14 cellular contexts compared by ENCODE assay signal in the genomic region with DNA sequence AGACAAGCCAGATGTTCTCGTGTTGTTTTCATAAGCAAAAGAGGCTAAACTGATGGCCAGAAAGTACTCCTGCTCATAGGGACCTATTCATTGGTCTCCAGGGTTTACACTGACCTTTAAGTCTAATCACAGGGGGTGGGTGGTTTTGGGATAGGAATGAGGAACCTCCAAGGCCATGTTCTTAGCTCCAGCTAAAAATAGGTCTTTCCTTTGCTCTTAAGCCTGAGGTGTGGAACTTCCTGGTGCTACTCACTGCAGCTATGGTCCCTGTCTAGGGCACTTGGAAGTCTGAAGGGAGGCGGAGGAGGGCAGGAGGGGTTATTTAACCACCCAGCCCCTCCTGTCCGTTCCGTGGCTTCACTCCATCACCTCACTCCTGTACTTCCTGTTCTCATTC. TPM values are rescaled to one million over a fixed set of nuclear protein-coding genes. Genes with fewer than 3 reads are reported as not detected.
A peak's percentile ranks its signal among the peaks of the same experiment; 100 is the strongest.
DNase-seq lines count a peak whose midpoint lies in the region; ATAC-seq and TF ChIP-seq lines count a peak whose summit lies in the region.
"Had no signal": no experiment of that assay in that cellular context is flagged by ENCODE, and none has a peak within 500 bp of the region (broad histone marks: within the 10 kb centered on the region; RNA-seq: fewer than 3 reads in every experiment).

No MANE protein-coding gene starts in this region.

- H3K9me3 ChIP-seq in CD4-positive, alpha-beta memory T cell (ENCODE audit: control insufficient read depth in 1 of 2, low read length in 2 of 2), result no peaks in the 10 kb centered on the region
- H3K9me3 ChIP-seq in Panc1 (ENCODE audit: control insufficient read depth, insufficient read depth, low read depth, low read length), result no peaks in the 10 kb centered on the region

- no peak for DNase-seq in CD4-positive, alpha-beta memory T cell
- DNase-seq in Panc1 (ENCODE audit: low read depth, low spot score) (no peak), fibroblast of the aortic adventitia (ENCODE audit: low read depth) (peak; percentile 97), omental fat pad (ENCODE audit: low spot score) (no peak)
- DNase-seq in central memory CD4-positive, alpha-beta T cell, result no peak
- DNase-seq in activated effector memory CD4-positive, alpha-beta T cell treated with Interleukin-2 at 50 U/mL for 16 hours, result no peak
- no peak for DNase-seq in activated CD8-positive, alpha-beta memory T cell treated with anti-CD3 and anti-CD28 coated beads, Interleukin-2, amount 10 ng/mL, durations not matched to agents 7 days and 5 days
- DNase-seq: CD8-positive, alpha-beta memory T cell; islet precursor cell; NCI-H510A treated with DMSO at 0.1 percent for 48 hours had no signal

- peaks cover 17% of the 10 kb centered on the region for H3K4me1 ChIP-seq in CD4-positive, alpha-beta memory T cell (ENCODE audit: insufficient read depth, low read length)
- peaks cover 88% of the 10 kb centered on the region for H3K4me1 ChIP-seq in Panc1 (ENCODE audit: control insufficient read depth, insufficient read depth, low read length)
- H3K4me1 ChIP-seq: parathyroid adenoma had no signal

- H3K27me3 ChIP-seq in CD4-positive, alpha-beta memory T cell (ENCODE audit: insufficient read depth, low read length), result no peaks in the 10 kb centered on the region
- H3K27me3 ChIP-seq in Panc1 (ENCODE audit: control insufficient read depth, insufficient read depth, low read length), result no peaks in the 10 kb centered on the region

- TF ChIP-seq CTCF in Panc1 (IDR thresholded peaks at IDR 0.05) (no peak), fibroblast of the aortic adventitia (IDR thresholded peaks at IDR 0.05; ENCODE audit: insufficient read depth, low read length) (no peak), omental fat pad (IDR thresholded peaks at IDR 0.05) (no peak)

- CTCF ChIA-PET in CD4-positive, alpha-beta memory T cell (lab: Charles Lee; ENCODE audit: partially characterized antibody), result interaction anchor here (0.7 kb wide), 2 partner anchors 187 to 273 kb away, joined by 3 read pairs; no protein-coding TSS in a partner anchor
- CTCF ChIA-PET in Panc1 (lab: Charles Lee), result no interaction called here
- CTCF ChIA-PET in activated CD8-positive, alpha-beta memory T cell treated with anti-CD3 and anti-CD28 coated beads, Interleukin-2, amount 10 ng/mL, durations not matched to agents 7 days and 5 days (lab: Charles Lee), result interaction anchor here (1.2 kb wide), 1 partner anchor 122 kb away, joined by 5 read pairs; no protein-coding TSS in a partner anchor

- H3K4me3 Mint-ChIP-seq in CD4-positive, alpha-beta memory T cell, result peak overlapping the region in 2 of 8 donors; percentile 5 to 11
- H3K4me3 Mint-ChIP-seq in activated CD8-positive, alpha-beta memory T cell treated with anti-CD3 and anti-CD28 coated beads, Interleukin-2, amount 10 ng/mL, durations not matched to agents 7 days and 5 days, result no peak overlapping the region
- H3K4me3 Mint-ChIP-seq: CD8-positive, alpha-beta memory T cell had no signal

- POLR2A ChIA-PET in CD4-positive, alpha-beta memory T cell (lab: Charles Lee; ENCODE audit: partially characterized antibody), result no interaction called here
- POLR2A ChIA-PET in Panc1 (lab: Charles Lee), result no interaction called here

- no peak overlapping the region for H3K27ac ChIP-seq in CD4-positive, alpha-beta memory T cell (ENCODE audit: low read depth, low read length)
- peak overlapping the region; percentile 73 for H3K27ac ChIP-seq in Panc1 (ENCODE audit: low read length)
- H3K27ac ChIP-seq: parathyroid adenoma had no signal

- peaks cover 16 to 30% (median 19%) of the 10 kb centered on the region in 4 donors for H3K4me1 Mint-ChIP-seq in CD4-positive, alpha-beta memory T cell
- H3K4me1 Mint-ChIP-seq in activated CD8-positive, alpha-beta memory T cell treated with anti-CD3 and anti-CD28 coated beads, Interleukin-2, amount 10 ng/mL, durations not matched to agents 7 days and 5 days, result peaks cover 17% of the 10 kb centered on the region

- peak overlapping the region in 4 of 7 donors; percentile 24 to 92 (median 74) for H3K27ac Mint-ChIP-seq in CD4-positive, alpha-beta memory T cell
- no peak overlapping the region for H3K27ac Mint-ChIP-seq in activated CD8-positive, alpha-beta memory T cell treated with anti-CD3 and anti-CD28 coated beads, Interleukin-2, amount 10 ng/mL, durations not matched to agents 7 days and 5 days

- intact Hi-C loops in CD4-positive, alpha-beta memory T cell (cut with micrococcal nuclease), result no loop called here
- intact Hi-C loops in Panc1 (cut with micrococcal nuclease; ENCODE audit: unreplicated experiment), result no loop called here

- no peaks in the 10 kb centered on the region for H3K36me3 ChIP-seq in CD4-positive, alpha-beta memory T cell (ENCODE audit: insufficient read depth, low read length)
- peaks cover 16% of the 10 kb centered on the region for H3K36me3 ChIP-seq in Panc1 (ENCODE audit: control insufficient read depth, insufficient read depth, low read length)

- no peak overlapping the region for H3K4me3 ChIP-seq in CD4-positive, alpha-beta memory T cell (ENCODE audit: low read length in 2 of 2)
- H3K4me3 ChIP-seq in Panc1 (ENCODE audit: low read depth in 2 of 2, low read length in 2 of 2), result peak overlapping the region in 1 of 2 experiments; percentile 1; a peak in 1 of 4 replicates
- no peak overlapping the region for H3K4me3 ChIP-seq in fibroblast of the aortic adventitia (ENCODE audit: low read depth, low read length)

- peaks cover 2 to 3% of the 10 kb centered on the region in 2 donors for H3K27me3 Mint-ChIP-seq in CD4-positive, alpha-beta memory T cell
- peaks cover 20% of the 10 kb centered on the region for H3K27me3 Mint-ChIP-seq in activated CD8-positive, alpha-beta memory T cell treated with anti-CD3 and anti-CD28 coated beads, Interleukin-2, amount 10 ng/mL, durations not matched to agents 7 days and 5 days

- no TSS peak for BruUV-seq in Panc1 (replicated peaks; lab: Mats Ljungman, UMichigan)

- in situ Hi-C loops in Panc1 (cut with HindIII; ENCODE audit: low pct_unique_long_range_greater_than_20kb, low sequenced_read_pairs), result no loop called here

- ATAC-seq in Panc1, result peak; percentile 22; the same call in 1 of the 2 replicates
- ATAC-seq in omental fat pad (ENCODE audit: low FRiP score), result peak; percentile 41
- no peak for ATAC-seq in GM19035 (IDR thresholded peaks at IDR 0.05; ENCODE audit: unreplicated experiment)
- ATAC-seq in activated CD8-positive, alpha-beta memory T cell treated with anti-CD3 and anti-CD28 coated beads, Interleukin-2, amount 10 ng/mL, durations not matched to agents 7 days and 5 days, result no peak

- no peaks in the 10 kb centered on the region for H3K9me3 Mint-ChIP-seq in CD4-positive, alpha-beta memory T cell
- no peaks in the 10 kb centered on the region for H3K9me3 Mint-ChIP-seq in activated CD8-positive, alpha-beta memory T cell treated with anti-CD3 and anti-CD28 coated beads, Interleukin-2, amount 10 ng/mL, durations not matched to agents 7 days and 5 days (ENCODE audit: low read depth)

- H3K36me3 Mint-ChIP-seq in CD4-positive, alpha-beta memory T cell, result no peaks in the 10 kb centered on the region
- no peaks in the 10 kb centered on the region for H3K36me3 Mint-ChIP-seq in activated CD8-positive, alpha-beta memory T cell treated with anti-CD3 and anti-CD28 coated beads, Interleukin-2, amount 10 ng/mL, durations not matched to agents 7 days and 5 days
- H3K36me3 Mint-ChIP-seq: CD8-positive, alpha-beta memory T cell had no signal

RNA-seq across cellular contexts. Expression of a gene that starts 18.6 kb away (rescaled TPM):
- not detected for total RNA-seq in CD4-positive, alpha-beta memory T cell
- under 1 TPM in 1 of 2 donors, not detected in 1; 0.14 TPM for polyA plus RNA-seq in CD4-positive, alpha-beta memory T cell
- total RNA-seq in Panc1 (2021; ENCODE audit: unreplicated experiment) (648 TPM), fibroblast of the aortic adventitia (ENCODE audit: low replicate concordance) (5.4 and 15.5 TPM in 2 replicates), omental fat pad (100 to 1,000 TPM in 2 of 4 donors, 10 to 100 TPM in 2; 11.3 to 284 (median 88.4) TPM)
- 548 TPM for polyA plus RNA-seq in Panc1 (2012; ENCODE audit: insufficient read length)
- not detected for total RNA-seq in activated CD8-positive, alpha-beta memory T cell treated with anti-CD3 and anti-CD28 coated beads, Interleukin-2, amount 10 ng/mL, durations not matched to agents 7 days and 5 days
- total RNA-seq: CD8-positive, alpha-beta memory T cell had no signal
- polyA plus RNA-seq: CD8-positive, alpha-beta memory T cell had no signal

RNA-seq across cellular contexts. Expression of a gene that starts 42.0 kb away (rescaled TPM):
- not detected for total RNA-seq in CD4-positive, alpha-beta memory T cell
- polyA plus RNA-seq in CD4-positive, alpha-beta memory T cell, result under 1 TPM in 1 of 2 donors, not detected in 1; 0.71 TPM
- total RNA-seq in Panc1 (2021; ENCODE audit: unreplicated experiment), result not detected
- polyA plus RNA-seq in Panc1 (2012; ENCODE audit: insufficient read length), result 0.50 TPM
- not detected in 2 replicates for total RNA-seq in fibroblast of the aortic adventitia (ENCODE audit: low replicate concordance)
- total RNA-seq in omental fat pad, result not detected
- total RNA-seq in activated CD8-positive, alpha-beta memory T cell treated with anti-CD3 and anti-CD28 coated beads, Interleukin-2, amount 10 ng/mL, durations not matched to agents 7 days and 5 days, result not detected
- total RNA-seq: CD8-positive, alpha-beta memory T cell; H4; M059J had no signal

Comparison
In these comparisons a context has a peak if more than half of its experiments do, and no peak if none do; other contexts are left out.
1. ATAC-seq: peak in Panc1 (single experiment) and omental fat pad (single experiment); none in GM19035 (single experiment) and activated CD8-positive, alpha-beta memory T cell treated with anti-CD3 and anti-CD28 coated beads, Interleukin-2, amount 10 ng/mL, durations not matched to agents 7 days and 5 days (single experiment).